Comparison of ENCODE assay signal across 1 cellular context in the genomic region with DNA sequence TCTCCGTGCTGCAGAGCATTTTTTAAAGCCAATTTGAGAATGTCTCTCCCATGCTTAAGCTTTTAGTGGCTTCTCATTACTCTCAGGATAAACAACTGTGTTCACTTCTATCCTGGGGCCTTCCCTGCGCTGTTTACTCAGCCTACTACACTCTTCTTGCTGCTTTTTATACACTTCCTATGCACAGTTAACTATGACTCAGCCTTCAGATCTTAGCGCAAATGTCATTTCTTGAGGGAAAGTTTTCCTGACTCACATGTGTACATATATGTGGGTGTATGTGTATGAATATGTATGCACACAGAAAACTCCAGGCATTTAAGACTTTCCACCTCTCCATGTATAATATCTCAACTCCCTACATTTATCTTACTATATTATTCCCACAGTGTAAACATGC.
A peak's percentile ranks its signal among the peaks of the same experiment; 100 is the strongest.
TF ChIP-seq lines count a peak whose summit lies in the region.

No MANE protein-coding gene starts in this region.

TF ChIP-seq in GM12878, 131 proteins besides CTCF, POLR2A, EP300 and RAD21 (continued from another document):
- TF ChIP-seq, protein P1, sequence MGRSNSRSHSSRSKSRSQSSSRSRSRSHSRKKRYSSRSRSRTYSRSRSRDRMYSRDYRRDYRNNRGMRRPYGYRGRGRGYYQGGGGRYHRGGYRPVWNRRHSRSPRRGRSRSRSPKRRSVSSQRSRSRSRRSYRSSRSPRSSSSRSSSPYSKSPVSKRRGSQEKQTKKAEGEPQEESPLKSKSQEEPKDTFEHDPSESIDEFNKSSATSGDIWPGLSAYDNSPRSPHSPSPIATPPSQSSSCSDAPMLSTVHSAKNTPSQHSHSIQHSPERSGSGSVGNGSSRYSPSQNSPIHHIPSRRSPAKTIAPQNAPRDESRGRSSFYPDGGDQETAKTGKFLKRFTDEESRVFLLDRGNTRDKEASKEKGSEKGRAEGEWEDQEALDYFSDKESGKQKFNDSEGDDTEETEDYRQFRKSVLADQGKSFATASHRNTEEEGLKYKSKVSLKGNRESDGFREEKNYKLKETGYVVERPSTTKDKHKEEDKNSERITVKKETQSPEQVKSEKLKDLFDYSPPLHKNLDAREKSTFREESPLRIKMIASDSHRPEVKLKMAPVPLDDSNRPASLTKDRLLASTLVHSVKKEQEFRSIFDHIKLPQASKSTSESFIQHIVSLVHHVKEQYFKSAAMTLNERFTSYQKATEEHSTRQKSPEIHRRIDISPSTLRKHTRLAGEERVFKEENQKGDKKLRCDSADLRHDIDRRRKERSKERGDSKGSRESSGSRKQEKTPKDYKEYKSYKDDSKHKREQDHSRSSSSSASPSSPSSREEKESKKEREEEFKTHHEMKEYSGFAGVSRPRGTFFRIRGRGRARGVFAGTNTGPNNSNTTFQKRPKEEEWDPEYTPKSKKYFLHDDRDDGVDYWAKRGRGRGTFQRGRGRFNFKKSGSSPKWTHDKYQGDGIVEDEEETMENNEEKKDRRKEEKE (IDR thresholded peaks at IDR 0.05): no peak
- TF ChIP-seq RB1 (IDR thresholded peaks at IDR 0.05; ENCODE audit: borderline replicate concordance) (no peak), SUPT20H (IDR thresholded peaks at IDR 0.05; ENCODE audit: borderline replicate concordance, control insufficient read depth, low read depth, low read length) (no peak), SMAD1 (IDR thresholded peaks at IDR 0.05; ENCODE audit: low read depth, partially characterized antibody) (no peak), MTA3 (IDR thresholded peaks at IDR 0.05; ENCODE audit: borderline replicate concordance, low read length) (no peak), SIN3A (IDR thresholded peaks at IDR 0.05; ENCODE audit: low read depth, low read length) (no peak), MEF2A (IDR thresholded peaks at IDR 0.05; ENCODE audit: insufficient read depth, low read depth, low read length) (0 out of 2 replicates have a peak, but pooled peaks have one; percentile 40), ATF7 (IDR thresholded peaks at IDR 0.05; ENCODE audit: low read depth) (0 out of 2 replicates have a peak, but pooled peaks have one; percentile 16), JUNB (IDR thresholded peaks at IDR 0.05) (peak; percentile 74), CREM (IDR thresholded peaks at IDR 0.05; ENCODE audit: low read depth) (0 out of 2 replicates have a peak, but pooled peaks have one; percentile 17), SPI1 (IDR thresholded peaks at IDR 0.05; ENCODE audit: borderline replicate concordance, insufficient read depth, low read depth, low read length) (no peak), HDGF (IDR thresholded peaks at IDR 0.05) (no peak)
- TF ChIP-seq, protein P2, sequence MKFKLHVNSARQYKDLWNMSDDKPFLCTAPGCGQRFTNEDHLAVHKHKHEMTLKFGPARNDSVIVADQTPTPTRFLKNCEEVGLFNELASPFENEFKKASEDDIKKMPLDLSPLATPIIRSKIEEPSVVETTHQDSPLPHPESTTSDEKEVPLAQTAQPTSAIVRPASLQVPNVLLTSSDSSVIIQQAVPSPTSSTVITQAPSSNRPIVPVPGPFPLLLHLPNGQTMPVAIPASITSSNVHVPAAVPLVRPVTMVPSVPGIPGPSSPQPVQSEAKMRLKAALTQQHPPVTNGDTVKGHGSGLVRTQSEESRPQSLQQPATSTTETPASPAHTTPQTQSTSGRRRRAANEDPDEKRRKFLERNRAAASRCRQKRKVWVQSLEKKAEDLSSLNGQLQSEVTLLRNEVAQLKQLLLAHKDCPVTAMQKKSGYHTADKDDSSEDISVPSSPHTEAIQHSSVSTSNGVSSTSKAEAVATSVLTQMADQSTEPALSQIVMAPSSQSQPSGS (IDR thresholded peaks at IDR 0.05; ENCODE audit: low read length): peak; percentile 59
